In genomic region chr10:51501396-51501795, GRCh38 we compare ENCODE assay signal across 26 cellular contexts.
A peak's percentile ranks its signal among the peaks of the same experiment; 100 is the strongest.
DNase-seq lines count a peak whose midpoint lies in the region; ATAC-seq and TF ChIP-seq lines count a peak whose summit lies in the region.
"Had no signal": no experiment of that assay in that cellular context is flagged by ENCODE, and none has a peak within 500 bp of the region (broad histone marks: within the 10 kb centered on the region; RNA-seq: fewer than 3 reads in every experiment).

No MANE protein-coding gene starts in this region.

- no peak for DNase-seq in SK-N-SH
- peak; percentile 74 for DNase-seq in NCI-H446 treated with DMSO at 0.1 percent for 48 hours (lab: John Stamatoyannopoulos, UW)
- DNase-seq in fibroblast of the aortic adventitia (ENCODE audit: low read depth): peak; percentile 76
- peak; percentile 47 for DNase-seq in superior temporal gyrus (ENCODE audit: extremely low spot score)
- no peak for DNase-seq in cerebellar nuclear complex (lab: John Stamatoyannopoulos, UW)
- no peak for DNase-seq in GM19238 (ENCODE audit: insufficient read length, low spot score)
- DNase-seq: activated CD4-positive, alpha-beta T cell treated with anti-CD3 and anti-CD28 coated beads, Interleukin-2, amount 10 ng/mL, durations not matched to agents 24 days and 14 days; activated CD8-positive, alpha-beta memory T cell treated with anti-CD3 and anti-CD28 coated beads for 24 hours; activated T-cell treated with anti-CD3 and anti-CD28 coated beads for 4 hours; CD4-positive, alpha-beta memory T cell; colonic mucosa; effector memory CD4-positive, alpha-beta T cell; gastrocnemius medialis; NCI-H1417; NCI-H2081; NCI-H2227 treated with DMSO at 0.1 percent for 48 hours; nephron progenitor cell; small intestine; stimulated activated naive CD4-positive, alpha-beta T cell treated with Interleukin-2 at 50 U/mL for 16 hours had no signal

- H2AFZ ChIP-seq in SK-N-SH (ENCODE audit: low read depth): no peak overlapping the region

- TF ChIP-seq RAD21 in SK-N-SH (IDR thresholded peaks at IDR 0.05; ENCODE audit: low read length): no peak

- H3K9me3 ChIP-seq in SK-N-SH: no peaks in the 10 kb centered on the region
- H3K9me3 ChIP-seq: colonic mucosa, gastrocnemius medialis, HAP-1 had no signal

- CTCF ChIA-PET in SK-N-SH (lab: Yijun Ruan, JAX): interaction anchor here (1.5 kb wide), 1 partner anchor 15 kb away, joined by 3 read pairs; no protein-coding TSS in a partner anchor

- H3K9ac ChIP-seq in SK-N-SH: no peak overlapping the region
- H3K9ac ChIP-seq: KMS-11 had no signal

- POLR2A ChIA-PET in SK-N-SH (lab: Yijun Ruan, JAX): no interaction called here

- TF ChIP-seq CTCF in SK-N-SH (IDR thresholded peaks at IDR 0.05): no peak
- TF ChIP-seq CTCF in fibroblast of the aortic adventitia (IDR thresholded peaks at IDR 0.05; ENCODE audit: insufficient read depth, low read length): no peak

- no peak for TF ChIP-seq EP300 in SK-N-SH (IDR thresholded peaks at IDR 0.05; ENCODE audit: borderline replicate concordance in 1 of 2, low read depth in 1 of 2, low read length in 1 of 2)

- no peaks in the 10 kb centered on the region for H4K20me1 ChIP-seq in SK-N-SH (ENCODE audit: insufficient read depth)

- no peaks in the 10 kb centered on the region for H3K4me1 ChIP-seq in SK-N-SH (ENCODE audit: control insufficient read depth in 1 of 2, insufficient read depth in 2 of 2, low read depth in 1 of 2, low read length in 1 of 2)
- H3K4me1 ChIP-seq: colonic mucosa, HAP-1 had no signal

- no peaks in the 10 kb centered on the region for H3K27me3 ChIP-seq in SK-N-SH (ENCODE audit: insufficient read depth)
- H3K27me3 ChIP-seq: cardiac muscle cell, colonic mucosa, gastrocnemius medialis had no signal

- ATAC-seq in SK-N-SH treated with all-trans-retinoic acid at 6 μM for 48 hours (peak; percentile 49), GM21526 (IDR thresholded peaks at IDR 0.05; ENCODE audit: low FRiP score, unreplicated experiment) (no peak)
- ATAC-seq: Panc1 had no signal

- H3K4me3 ChIP-seq in SK-N-SH (ENCODE audit: low read depth in 2 of 2, low read length in 1 of 2) (no peak overlapping the region), fibroblast of the aortic adventitia (ENCODE audit: low read depth, low read length) (no peak overlapping the region)
- H3K4me3 ChIP-seq: cardiac muscle cell, colonic mucosa, gastrocnemius medialis, HAP-1 had no signal

- no peaks in the 10 kb centered on the region for H3K79me2 ChIP-seq in SK-N-SH (ENCODE audit: insufficient read depth)

- H3K9me2 ChIP-seq in SK-N-SH: no peaks in the 10 kb centered on the region

- H3K36me3 ChIP-seq in SK-N-SH (replicated peaks in 1 of 2; ENCODE audit: control insufficient read depth in 1 of 2, insufficient read depth in 2 of 2, low read length in 1 of 2): no peaks in the 10 kb centered on the region
- H3K36me3 ChIP-seq: cardiac muscle cell, colonic mucosa, gastrocnemius medialis, HAP-1 had no signal

- no peak overlapping the region for H3K4me2 ChIP-seq in SK-N-SH
- H3K4me2 ChIP-seq: KMS-11 had no signal

- 50% methylated on average over 1 of the region's 1 CpG for WGBS in SK-N-SH (ENCODE audit: low lambda C conversion rate)

- no peak overlapping the region for H3K27ac ChIP-seq in SK-N-SH (ENCODE audit: low read depth in 2 of 2, low read length in 1 of 2)
- H3K27ac ChIP-seq: 22Rv1, cardiac muscle cell, colonic mucosa, KMS-11 had no signal

- no peaks in the 10 kb centered on the region for H3F3A ChIP-seq in SK-N-SH (replicated peaks; ENCODE audit: insufficient read depth)

TF ChIP-seq in SK-N-SH treated with all-trans-retinoic acid at 6 μM for 48 hours, 23 proteins besides CTCF, POLR2A, EP300 and RAD21:
- TF ChIP-seq, protein P1, sequence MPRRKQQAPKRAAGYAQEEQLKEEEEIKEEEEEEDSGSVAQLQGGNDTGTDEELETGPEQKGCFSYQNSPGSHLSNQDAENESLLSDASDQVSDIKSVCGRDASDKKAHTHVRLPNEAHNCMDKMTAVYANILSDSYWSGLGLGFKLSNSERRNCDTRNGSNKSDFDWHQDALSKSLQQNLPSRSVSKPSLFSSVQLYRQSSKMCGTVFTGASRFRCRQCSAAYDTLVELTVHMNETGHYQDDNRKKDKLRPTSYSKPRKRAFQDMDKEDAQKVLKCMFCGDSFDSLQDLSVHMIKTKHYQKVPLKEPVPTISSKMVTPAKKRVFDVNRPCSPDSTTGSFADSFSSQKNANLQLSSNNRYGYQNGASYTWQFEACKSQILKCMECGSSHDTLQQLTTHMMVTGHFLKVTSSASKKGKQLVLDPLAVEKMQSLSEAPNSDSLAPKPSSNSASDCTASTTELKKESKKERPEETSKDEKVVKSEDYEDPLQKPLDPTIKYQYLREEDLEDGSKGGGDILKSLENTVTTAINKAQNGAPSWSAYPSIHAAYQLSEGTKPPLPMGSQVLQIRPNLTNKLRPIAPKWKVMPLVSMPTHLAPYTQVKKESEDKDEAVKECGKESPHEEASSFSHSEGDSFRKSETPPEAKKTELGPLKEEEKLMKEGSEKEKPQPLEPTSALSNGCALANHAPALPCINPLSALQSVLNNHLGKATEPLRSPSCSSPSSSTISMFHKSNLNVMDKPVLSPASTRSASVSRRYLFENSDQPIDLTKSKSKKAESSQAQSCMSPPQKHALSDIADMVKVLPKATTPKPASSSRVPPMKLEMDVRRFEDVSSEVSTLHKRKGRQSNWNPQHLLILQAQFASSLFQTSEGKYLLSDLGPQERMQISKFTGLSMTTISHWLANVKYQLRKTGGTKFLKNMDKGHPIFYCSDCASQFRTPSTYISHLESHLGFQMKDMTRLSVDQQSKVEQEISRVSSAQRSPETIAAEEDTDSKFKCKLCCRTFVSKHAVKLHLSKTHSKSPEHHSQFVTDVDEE (CRISPR knock-in tag; IDR thresholded peaks at IDR 0.05): peak; percentile 17; the same call in 1 of the 2 replicates
- TF ChIP-seq SNAI2 (CRISPR knock-in tag; IDR thresholded peaks at IDR 0.05) (peak; percentile 57; the same call in 1 of the 2 replicates), ZFP30 (CRISPR knock-in tag; IDR thresholded peaks at IDR 0.05) (no peak), ISL1 (CRISPR knock-in tag; IDR thresholded peaks at IDR 0.05) (peak; percentile 93), CSDC2 (CRISPR knock-in tag; IDR thresholded peaks at IDR 0.05) (no peak), OSR1 (CRISPR knock-in tag; IDR thresholded peaks at IDR 0.05) (no peak), ZFP3 (CRISPR knock-in tag; IDR thresholded peaks at IDR 0.05) (no peak)

TF ChIP-seq in SK-N-SH, 30 proteins besides CTCF, POLR2A, EP300 and RAD21 (continues in another document):
- TF ChIP-seq YY1 (IDR thresholded peaks at IDR 0.05; ENCODE audit: low read depth): no peak
- TF ChIP-seq POLR2AphosphoS5 (IDR thresholded peaks at IDR 0.05; ENCODE audit: low read depth, low read length): no peak
- no peak for TF ChIP-seq NRF1 (IDR thresholded peaks at IDR 0.05; ENCODE audit: low read depth, low read length)
- no peak for TF ChIP-seq EZH2phosphoT487 (IDR thresholded peaks at IDR 0.05; ENCODE audit: borderline replicate concordance, low read depth)
- no peak for TF ChIP-seq GATA2 (CRISPR knock-in tag; IDR thresholded peaks at IDR 0.05)
- TF ChIP-seq, protein P2, sequence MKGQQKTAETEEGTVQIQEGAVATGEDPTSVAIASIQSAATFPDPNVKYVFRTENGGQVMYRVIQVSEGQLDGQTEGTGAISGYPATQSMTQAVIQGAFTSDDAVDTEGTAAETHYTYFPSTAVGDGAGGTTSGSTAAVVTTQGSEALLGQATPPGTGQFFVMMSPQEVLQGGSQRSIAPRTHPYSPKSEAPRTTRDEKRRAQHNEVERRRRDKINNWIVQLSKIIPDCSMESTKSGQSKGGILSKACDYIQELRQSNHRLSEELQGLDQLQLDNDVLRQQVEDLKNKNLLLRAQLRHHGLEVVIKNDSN (IDR thresholded peaks at IDR 0.05; ENCODE audit: borderline replicate concordance, low read depth): no peak
- TF ChIP-seq MEF2A (IDR thresholded peaks at IDR 0.05; ENCODE audit: borderline replicate concordance, low read depth): no peak
- no peak for TF ChIP-seq RCOR1 (IDR thresholded peaks at IDR 0.05; ENCODE audit: low read length)
- TF ChIP-seq TCF12 (IDR thresholded peaks at IDR 0.05): no peak
- no peak for TF ChIP-seq SMC3 (IDR thresholded peaks at IDR 0.05; ENCODE audit: low read depth, low read length)
- no peak for TF ChIP-seq MXI1 (IDR thresholded peaks at IDR 0.05; ENCODE audit: low read depth, low read length)
- TF ChIP-seq, protein P3, sequence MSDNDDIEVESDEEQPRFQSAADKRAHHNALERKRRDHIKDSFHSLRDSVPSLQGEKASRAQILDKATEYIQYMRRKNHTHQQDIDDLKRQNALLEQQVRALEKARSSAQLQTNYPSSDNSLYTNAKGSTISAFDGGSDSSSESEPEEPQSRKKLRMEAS (IDR thresholded peaks at IDR 0.05; ENCODE audit: low read depth): no peak
- no peak for TF ChIP-seq ZBTB33 (IDR thresholded peaks at IDR 0.05; ENCODE audit: borderline replicate concordance, low read depth)
- TF ChIP-seq, protein P4, sequence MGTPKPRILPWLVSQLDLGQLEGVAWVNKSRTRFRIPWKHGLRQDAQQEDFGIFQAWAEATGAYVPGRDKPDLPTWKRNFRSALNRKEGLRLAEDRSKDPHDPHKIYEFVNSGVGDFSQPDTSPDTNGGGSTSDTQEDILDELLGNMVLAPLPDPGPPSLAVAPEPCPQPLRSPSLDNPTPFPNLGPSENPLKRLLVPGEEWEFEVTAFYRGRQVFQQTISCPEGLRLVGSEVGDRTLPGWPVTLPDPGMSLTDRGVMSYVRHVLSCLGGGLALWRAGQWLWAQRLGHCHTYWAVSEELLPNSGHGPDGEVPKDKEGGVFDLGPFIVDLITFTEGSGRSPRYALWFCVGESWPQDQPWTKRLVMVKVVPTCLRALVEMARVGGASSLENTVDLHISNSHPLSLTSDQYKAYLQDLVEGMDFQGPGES (IDR thresholded peaks at IDR 0.05; ENCODE audit: low read depth, low read length): no peak
- no peak for TF ChIP-seq SIN3A (IDR thresholded peaks at IDR 0.05; ENCODE audit: borderline replicate concordance, low read depth, low read length)

Comparison
In these comparisons a context has a peak if more than half of its experiments do, and no peak if none do; other contexts are left out.
1. DNase-seq: peak in NCI-H446 treated with DMSO at 0.1 percent for 48 hours (single experiment), fibroblast of the aortic adventitia (single experiment) and superior temporal gyrus (single experiment); none in SK-N-SH (single experiment), cerebellar nuclear complex (0 of 2) and GM19238 (single experiment).